30 cellular contexts compared by ENCODE assay signal in the genomic region with DNA sequence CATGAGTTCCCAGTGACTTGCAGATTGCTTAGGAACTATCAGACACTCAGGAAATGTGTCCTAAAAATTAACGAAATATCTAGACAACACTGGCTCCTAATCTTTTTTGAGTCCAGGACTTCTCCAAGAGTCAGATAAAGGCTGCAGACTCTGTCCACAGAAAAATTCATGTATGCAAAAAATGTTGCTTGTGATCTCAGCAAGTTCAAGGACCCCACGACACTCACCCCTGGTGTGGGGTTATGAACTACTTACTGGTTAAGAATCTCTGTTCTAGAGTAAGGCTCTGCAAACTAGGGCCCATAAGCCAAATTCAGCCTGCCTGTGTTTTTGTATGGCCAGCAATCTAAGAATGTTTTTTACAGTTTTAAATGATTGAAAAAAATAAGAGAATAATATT.
"Had no signal": no experiment of that assay in that cellular context is flagged by ENCODE, and none has a peak within 500 bp of the region (broad histone marks: within the 10 kb centered on the region; RNA-seq: fewer than 3 reads in every experiment).

No MANE protein-coding gene starts in this region.

- H3K27me3 Mint-ChIP-seq: activated B cell treated with CpG ODN at 0.5 μM for 24 hours; activated CD8-positive, alpha-beta T cell treated with anti-CD3 and anti-CD28 coated beads for 36 hours; activated naive CD8-positive, alpha-beta T cell; activated T-helper 17 cell treated with anti-CD3 and anti-CD28 coated beads, Interleukin-2, amount 50 U/mL, for 72 hours; T-helper 17 cell had no signal

- ATAC-seq: activated CD4-positive, CD25-positive, alpha-beta regulatory T cell treated with anti-CD3 and anti-CD28 coated beads, Interleukin-2, amount 50 U/mL, for 24 hours; activated CD8-positive, alpha-beta T cell treated with anti-CD3 and anti-CD28 coated beads for 36 hours; activated T-cell treated with anti-CD3 and anti-CD28 coated beads, Interleukin-2, amount 50 U/mL, for 4 hours; activated T-helper 17 cell treated with anti-CD3 and anti-CD28 coated beads, Interleukin-2, amount 50 U/mL, for 72 hours; body of pancreas; gastroesophageal sphincter; heart left ventricle; T-helper 17 cell had no signal

- H3K27ac Mint-ChIP-seq: activated B cell treated with CpG ODN at 0.5 μM for 24 hours; activated CD8-positive, alpha-beta T cell treated with anti-CD3 and anti-CD28 coated beads for 36 hours; activated naive CD8-positive, alpha-beta T cell; activated T-helper 17 cell treated with anti-CD3 and anti-CD28 coated beads, Interleukin-2, amount 50 U/mL, for 72 hours; T-helper 17 cell; T-helper 2 cell treated with Interferon-gamma antibody and Interleukin-4, amounts not matched to agents 5 μg/mL and 100 μg/mL, for 36 hours had no signal

- H3K9me3 Mint-ChIP-seq: activated B cell treated with CpG ODN at 0.5 μM for 24 hours; activated CD8-positive, alpha-beta T cell treated with anti-CD3 and anti-CD28 coated beads for 36 hours; activated T-cell treated with anti-CD3 and anti-CD28 coated beads, Interleukin-2, amount 50 U/mL, for 4 hours; activated T-helper 17 cell treated with anti-CD3 and anti-CD28 coated beads, Interleukin-2, amount 50 U/mL, for 72 hours; T-helper 2 cell treated with Interferon-gamma antibody and Interleukin-4, amounts not matched to agents 5 μg/mL and 100 μg/mL, for 36 hours had no signal

- H3K27me3 ChIP-seq: body of pancreas, colonic mucosa, esophagus squamous epithelium, gastroesophageal sphincter, heart left ventricle had no signal

- H3K36me3 ChIP-seq: colonic mucosa, esophagus squamous epithelium, gastroesophageal sphincter, heart left ventricle, WERI-Rb-1 had no signal

- DNase-seq: activated B cell treated with CpG ODN at 0.5 μM for 24 hours; activated CD4-positive, alpha-beta T cell treated with anti-CD3 and anti-CD28 coated beads for 48 hours; activated CD4-positive, alpha-beta T cell treated with anti-CD3 and anti-CD28 coated beads, Interleukin-2, amount 50 U/mL, for 1 hour; activated CD4-positive, alpha-beta T cell treated with anti-CD3 and anti-CD28 coated beads, Interleukin-2, amount 50 U/mL, for 48 hours; activated CD8-positive, alpha-beta memory T cell treated with anti-CD3 and anti-CD28 coated beads for 24 hours; activated CD8-positive, alpha-beta T cell treated with anti-CD3 and anti-CD28 coated beads for 36 hours; activated effector memory CD4-positive, alpha-beta T cell treated with Interleukin-2 at 50 U/mL for 16 hours; activated gamma-delta T cell treated with Interleukin-2 at 50 U/mL for 16 hours; activated naive CD4-positive, alpha-beta T cell treated with anti-CD3 and anti-CD28 coated beads, Interleukin-2, amount 50 U/mL, for 16 hours; activated naive CD4-positive, alpha-beta T cell treated with Interleukin-2 at 50 U/mL for 16 hours; activated T-cell treated with anti-CD3 and anti-CD28 coated beads, Interleukin-2, amount 50 U/mL, for 4 hours; amniotic stem cell; anterior cingulate cortex; body of pancreas; central memory CD4-positive, alpha-beta T cell; cerebellar nuclear complex; colonic mucosa; effector CD8-positive, alpha-beta T cell; erythroblast; esophagus squamous epithelium; heart left ventricle; T-helper 1 cell; T-helper 17 cell; T1000; WERI-Rb-1 had no signal

- H3K4me3 Mint-ChIP-seq: activated B cell treated with CpG ODN at 0.5 μM for 24 hours; activated CD8-positive, alpha-beta T cell treated with anti-CD3 and anti-CD28 coated beads for 36 hours; activated naive CD8-positive, alpha-beta T cell; activated T-cell treated with anti-CD3 and anti-CD28 coated beads, Interleukin-2, amount 50 U/mL, for 4 hours; activated T-helper 17 cell treated with anti-CD3 and anti-CD28 coated beads, Interleukin-2, amount 50 U/mL, for 72 hours; T-helper 17 cell; T-helper 2 cell treated with Interferon-gamma antibody and Interleukin-4, amounts not matched to agents 5 μg/mL and 100 μg/mL, for 36 hours had no signal

- H3K9me3 ChIP-seq: body of pancreas, colonic mucosa, esophagus squamous epithelium, gastroesophageal sphincter, heart left ventricle had no signal

- H3K27ac ChIP-seq: body of pancreas, colonic mucosa, esophagus squamous epithelium, gastroesophageal sphincter, heart left ventricle, WERI-Rb-1 had no signal

- H3K4me1 Mint-ChIP-seq: activated T-helper 17 cell treated with anti-CD3 and anti-CD28 coated beads, Interleukin-2, amount 50 U/mL, for 72 hours had no signal

- H3K4me1 ChIP-seq: body of pancreas, colonic mucosa, esophagus squamous epithelium, gastroesophageal sphincter had no signal

- H3K4me3 ChIP-seq: body of pancreas, colonic mucosa, esophagus squamous epithelium, gastroesophageal sphincter, heart left ventricle had no signal
